In the genomic region with DNA sequence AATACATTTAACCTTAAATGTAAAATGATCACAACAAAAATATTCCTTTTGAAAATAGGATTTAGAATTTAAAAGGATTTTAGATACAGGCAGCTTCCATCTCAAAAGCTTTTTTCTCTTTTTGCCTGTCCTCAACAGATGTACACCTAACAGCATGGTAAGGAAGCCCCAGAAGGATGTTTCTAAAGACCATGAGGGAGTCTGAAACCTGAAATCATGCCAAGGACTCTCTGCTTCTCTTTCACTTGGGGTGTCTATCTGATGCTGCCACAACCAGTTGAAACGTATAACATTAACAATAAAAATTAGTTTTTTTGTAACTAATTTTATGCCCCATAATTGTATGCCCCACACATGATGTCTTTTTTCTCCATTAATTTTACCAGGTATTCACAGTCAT, we compare ENCODE assay signal across 9 cellular contexts. TPM values are rescaled to one million over a fixed set of nuclear protein-coding genes. Genes with fewer than 3 reads are reported as not detected.
DNase-seq lines count a peak whose midpoint lies in the region; ATAC-seq and TF ChIP-seq lines count a peak whose summit lies in the region.
"Had no signal": no experiment of that assay in that cellular context is flagged by ENCODE, and none has a peak within 500 bp of the region (broad histone marks: within the 10 kb centered on the region; RNA-seq: fewer than 3 reads in every experiment).

No MANE protein-coding gene starts in this region.

- POLR2A ChIA-PET in MCF 10A (lab: Yijun Ruan, JAX) = interaction anchor here (0.6 to 9.2 kb wide), 13 partner anchors 9 to 288 kb away, joined by 3 to 81 read pairs (median 4); no protein-coding TSS in a partner anchor
- POLR2A ChIA-PET in naive thymus-derived CD8-positive, alpha-beta T cell (lab: Charles Lee) = no interaction called here

- peak overlapping the region; percentile 20 for H3K4me3 Mint-ChIP-seq in MCF 10A (ENCODE audit: unreplicated experiment)
- no peak overlapping the region for H3K4me3 Mint-ChIP-seq in naive thymus-derived CD8-positive, alpha-beta T cell

- peak overlapping the region; percentile 93 for H3K27ac Mint-ChIP-seq in MCF 10A (ENCODE audit: low read depth, unreplicated experiment)
- no peak overlapping the region for H3K27ac Mint-ChIP-seq in naive thymus-derived CD8-positive, alpha-beta T cell

- peaks cover 31% of the 10 kb centered on the region for H3K4me1 Mint-ChIP-seq in MCF 10A (ENCODE audit: insufficient read depth, unreplicated experiment)
- peaks cover 4 to 7% (median 6%) of the 10 kb centered on the region in 4 donors for H3K4me1 Mint-ChIP-seq in naive thymus-derived CD8-positive, alpha-beta T cell

- TF ChIP-seq CTCF in right atrium auricular region (IDR thresholded peaks at IDR 0.05) (no peak), heart right ventricle (IDR thresholded peaks at IDR 0.05) (no peak), MCF 10A (IDR thresholded peaks at IDR 0.05; ENCODE audit: unreplicated experiment) (no peak), upper lobe of right lung (IDR thresholded peaks at IDR 0.05) (no peak)

- no peak for ATAC-seq in heart right ventricle
- ATAC-seq in HG03159 (IDR thresholded peaks at IDR 0.05; ENCODE audit: unreplicated experiment) = peak; percentile 51
- no peak for ATAC-seq in upper lobe of right lung
- no peak for ATAC-seq in naive thymus-derived CD8-positive, alpha-beta T cell

- no peaks in the 10 kb centered on the region for H3K27me3 Mint-ChIP-seq in MCF 10A (ENCODE audit: insufficient read depth, unreplicated experiment)
- H3K27me3 Mint-ChIP-seq in naive thymus-derived CD8-positive, alpha-beta T cell = peaks cover 0 to 3% (median 0%) of the 10 kb centered on the region in 5 donors

- H3K9me3 Mint-ChIP-seq in MCF 10A (ENCODE audit: unreplicated experiment) = no peaks in the 10 kb centered on the region
- H3K9me3 Mint-ChIP-seq in naive thymus-derived CD8-positive, alpha-beta T cell = no peaks in the 10 kb centered on the region

- H3K27ac ChIP-seq in right atrium auricular region = peak overlapping the region; percentile 10 to 62
- H3K27ac ChIP-seq in heart right ventricle = peak overlapping the region in 4 of 10 donors; percentile 8 to 69 (median 57)
- peak overlapping the region; percentile 2 for H3K27ac ChIP-seq in upper lobe of right lung

- intact Hi-C loops in heart right ventricle (cut with DNase I) (no loop called here), MCF 10A (cut with micrococcal nuclease) (loop anchor here (5.0 to 10.0 kb wide), 2 partner anchors 113 to 730 kb away; no protein-coding TSS in a partner anchor), upper lobe of right lung (cut with DNase I) (no loop called here)

- CTCF ChIA-PET in MCF 10A (lab: Yijun Ruan, JAX) = interaction anchor here (0.6 to 1.1 kb wide), 7 partner anchors 23 to 275 kb away, joined by 3 read pairs; no protein-coding TSS in a partner anchor

- H3K9me3 ChIP-seq in right atrium auricular region (no peaks in the 10 kb centered on the region), heart right ventricle (no peaks in the 10 kb centered on the region), upper lobe of right lung (no peaks in the 10 kb centered on the region)
- H3K9me3 ChIP-seq: Peyer's patch had no signal

- no TSS peak for BruUV-seq in MCF 10A (replicated peaks; lab: Mats Ljungman, UMichigan)

- H3K4me3 ChIP-seq in right atrium auricular region = no peak overlapping the region
- no peak overlapping the region for H3K4me3 ChIP-seq in heart right ventricle
- no peak overlapping the region for H3K4me3 ChIP-seq in upper lobe of right lung
- H3K4me3 ChIP-seq: Peyer's patch had no signal

- H3K36me3 Mint-ChIP-seq in MCF 10A (ENCODE audit: insufficient read depth, unreplicated experiment) = peaks cover 1% of the 10 kb centered on the region
- no peaks in the 10 kb centered on the region for H3K36me3 Mint-ChIP-seq in naive thymus-derived CD8-positive, alpha-beta T cell

- no peak for DNase-seq in right atrium auricular region (ENCODE audit: low spot score)
- no peak for DNase-seq in heart right ventricle
- peak; percentile 42 for DNase-seq in MCF 10A (ENCODE audit: unreplicated experiment)
- no peak for DNase-seq in upper lobe of right lung
- DNase-seq in NCI-H774 (lab: John Stamatoyannopoulos, UW) = no peak
- no peak for DNase-seq in NCI-H1694 (lab: John Stamatoyannopoulos, UW)
- no peak for DNase-seq in naive thymus-derived CD8-positive, alpha-beta T cell

- H3K27me3 ChIP-seq in right atrium auricular region = no peaks in the 10 kb centered on the region
- no peaks in the 10 kb centered on the region for H3K27me3 ChIP-seq in heart right ventricle
- no peaks in the 10 kb centered on the region for H3K27me3 ChIP-seq in upper lobe of right lung
- H3K27me3 ChIP-seq: Peyer's patch had no signal

- H3K4me1 ChIP-seq in right atrium auricular region (peaks cover 0 to 15% of the 10 kb centered on the region in 2 donors), heart right ventricle (peaks cover 0 to 26% (median 17%) of the 10 kb centered on the region in 9 donors), upper lobe of right lung (peaks cover 20% of the 10 kb centered on the region)

- WGBS in heart right ventricle, 2 donors = 75 to 82% methylated on average over 1 of the region's 1 CpG

- H3K36me3 ChIP-seq in right atrium auricular region (no peaks in the 10 kb centered on the region), heart right ventricle (no peaks in the 10 kb centered on the region), upper lobe of right lung (no peaks in the 10 kb centered on the region)
- H3K36me3 ChIP-seq: Peyer's patch had no signal

RNA-seq across cellular contexts. Expression of a gene that starts 5.4 kb away (rescaled TPM):
- total RNA-seq in right atrium auricular region (10 to 100 TPM in 1 of 2 donors, 1 to 10 TPM in 1; 6.9 to 11.4 TPM), heart right ventricle (10 to 100 TPM in 4 of 10 donors, 1 to 10 TPM in 6; 6.8 to 11.7 (median 9.2) TPM), MCF 10A (2022) (22.3 and 24.8 TPM in 2 replicates), upper lobe of right lung (19.5 TPM)
- polyA plus RNA-seq in heart right ventricle = 1 to 10 TPM; 2.8 to 3.4 TPM
- 10 to 100 TPM; 24.7 to 25.9 TPM for total RNA-seq in naive thymus-derived CD8-positive, alpha-beta T cell
- polyA plus RNA-seq in naive thymus-derived CD8-positive, alpha-beta T cell = 10 to 100 TPM; 27.7 to 38.4 (median 28.5) TPM
